In the genomic region with DNA sequence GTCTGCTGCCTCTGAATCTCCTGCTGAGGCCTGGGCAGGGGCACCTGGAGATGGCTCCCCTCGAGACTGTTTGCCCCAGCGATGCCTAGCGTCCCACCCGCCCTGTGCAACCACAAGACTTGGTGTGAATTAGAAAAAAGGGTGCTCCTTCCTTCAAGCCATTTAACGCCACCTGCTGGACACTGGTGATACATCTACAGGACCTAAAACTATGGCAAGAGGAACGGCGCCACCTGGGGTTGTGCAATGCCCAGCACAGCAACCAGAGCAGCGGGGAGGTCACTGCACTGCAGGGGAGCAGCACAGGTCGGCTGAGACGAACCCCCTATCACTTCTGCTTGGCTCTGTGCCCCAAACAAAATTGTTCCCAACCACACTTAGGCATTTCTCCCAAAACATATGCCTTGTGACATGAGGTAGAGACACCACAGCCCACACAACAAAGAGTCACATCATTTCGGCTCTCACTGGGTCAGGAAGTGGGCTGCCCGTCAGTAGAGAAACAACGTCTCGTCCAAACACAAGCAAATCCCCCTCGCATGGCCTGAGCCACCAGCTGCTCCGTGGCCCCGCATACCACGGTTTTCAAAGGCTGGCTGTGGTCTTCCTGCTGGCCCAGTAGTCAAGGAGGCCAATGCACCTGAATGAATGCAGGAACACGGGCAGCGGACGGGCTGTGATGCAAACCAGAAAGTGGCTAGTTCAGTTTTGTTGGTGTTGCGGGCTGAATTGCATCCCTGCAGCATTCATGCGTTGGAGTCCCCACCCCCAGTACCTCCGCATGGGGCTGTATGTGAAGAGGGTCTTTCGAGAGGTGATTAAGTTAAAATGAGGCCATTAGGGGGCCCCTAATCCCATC, we compare ENCODE assay signal across 8 cellular contexts.
A peak's percentile ranks its signal among the peaks of the same experiment; 100 is the strongest.
DNase-seq lines count a peak whose midpoint lies in the region; ATAC-seq and TF ChIP-seq lines count a peak whose summit lies in the region.

No MANE protein-coding gene starts in this region.

- H3K4me1 Mint-ChIP-seq in Calu3 (ENCODE audit: low read depth, unreplicated experiment): peaks cover 8% of the 10 kb centered on the region
- H3K4me1 Mint-ChIP-seq in CD8-positive, alpha-beta memory T cell: no peaks in the 10 kb centered on the region

- no peaks in the 10 kb centered on the region for H3K4me1 ChIP-seq in cardiac muscle cell (ENCODE audit: low read depth)
- H3K4me1 ChIP-seq in CD8-positive, alpha-beta memory T cell (ENCODE audit: insufficient read depth, low read length): no peaks in the 10 kb centered on the region

- no peak overlapping the region for H3K4me3 Mint-ChIP-seq in Calu3 (ENCODE audit: low read depth, unreplicated experiment)
- no peak overlapping the region for H3K4me3 Mint-ChIP-seq in CD8-positive, alpha-beta memory T cell

- TF ChIP-seq CTCF in Calu3 (IDR thresholded peaks at IDR 0.05; ENCODE audit: unreplicated experiment) (peak; percentile 63), cardiac muscle cell (IDR thresholded peaks at IDR 0.05; ENCODE audit: low read depth, low read length) (peak; percentile 66)

- peak; percentile 59 for DNase-seq in Calu3
- peak; percentile 64 for DNase-seq in HS-27A (ENCODE audit: low read depth)
- peak; percentile 93 to 97 for DNase-seq in NCI-H526 (lab: John Stamatoyannopoulos, UW)
- peak; percentile 69 to 71 for DNase-seq in activated T-cell treated with anti-CD3 and anti-CD28 coated beads, Interleukin-2, amount 50 U/mL, for 48 hours
- DNase-seq in cardiac muscle cell (ENCODE audit: low read depth in 1 of 2, low spot score in 1 of 2): peak; percentile 77 to 78
- DNase-seq in renal cortical epithelial cell (ENCODE audit: low read depth): peak; percentile 70
- DNase-seq in CD8-positive, alpha-beta memory T cell: no peak

- intact Hi-C loops in Calu3 (cut with micrococcal nuclease; ENCODE audit: unreplicated experiment): no loop called here

- POLR2A ChIA-PET in CD8-positive, alpha-beta memory T cell (lab: Charles Lee): no interaction called here

- H3K27ac ChIP-seq in cardiac muscle cell: no peak overlapping the region
- no peak overlapping the region for H3K27ac ChIP-seq in CD8-positive, alpha-beta memory T cell (ENCODE audit: low read depth, low read length)

- no TSS peak for BruUV-seq in Calu3 (replicated peaks; lab: Mats Ljungman, UMichigan)

- no peaks in the 10 kb centered on the region for H3K36me3 ChIP-seq in cardiac muscle cell
- H3K36me3 ChIP-seq in CD8-positive, alpha-beta memory T cell (ENCODE audit: insufficient read depth, low read length): no peaks in the 10 kb centered on the region

- CTCF ChIA-PET in Calu3 (lab: Charles Lee): no interaction called here
- CTCF ChIA-PET in CD8-positive, alpha-beta memory T cell (lab: Charles Lee): no interaction called here

- no peaks in the 10 kb centered on the region for H3K9me3 ChIP-seq in cardiac muscle cell (ENCODE audit: low read depth)
- no peaks in the 10 kb centered on the region for H3K9me3 ChIP-seq in CD8-positive, alpha-beta memory T cell (ENCODE audit: low read length)

- H3K27me3 ChIP-seq in cardiac muscle cell: no peaks in the 10 kb centered on the region
- H3K27me3 ChIP-seq in CD8-positive, alpha-beta memory T cell (ENCODE audit: insufficient read depth, low read length, poor library complexity, severe bottlenecking): peaks cover 3% of the 10 kb centered on the region

- no peak for ATAC-seq in HG02623 (IDR thresholded peaks at IDR 0.05; ENCODE audit: unreplicated experiment)

- peaks cover 10% of the 10 kb centered on the region for H3K36me3 Mint-ChIP-seq in Calu3 (ENCODE audit: insufficient read depth, unreplicated experiment)
- H3K36me3 Mint-ChIP-seq in CD8-positive, alpha-beta memory T cell: no peaks in the 10 kb centered on the region

- H3K27me3 Mint-ChIP-seq in Calu3 (ENCODE audit: unreplicated experiment): no peaks in the 10 kb centered on the region
- H3K27me3 Mint-ChIP-seq in CD8-positive, alpha-beta memory T cell: peaks cover 8 to 14% of the 10 kb centered on the region in 2 donors

- no peak overlapping the region for H3K4me3 ChIP-seq in cardiac muscle cell
- H3K4me3 ChIP-seq in CD8-positive, alpha-beta memory T cell (ENCODE audit: low read length): no peak overlapping the region

- H3K9me3 Mint-ChIP-seq in Calu3 (ENCODE audit: low read depth, unreplicated experiment): no peaks in the 10 kb centered on the region
- H3K9me3 Mint-ChIP-seq in CD8-positive, alpha-beta memory T cell: peaks cover 0 to 2% (median 0%) of the 10 kb centered on the region in 5 donors

- no peak overlapping the region for H3K27ac Mint-ChIP-seq in Calu3 (ENCODE audit: unreplicated experiment)
- no peak overlapping the region for H3K27ac Mint-ChIP-seq in CD8-positive, alpha-beta memory T cell

Comparison
In these comparisons a context has a peak if more than half of its experiments do, and no peak if none do; other contexts are left out.
1. DNase-seq: peak in Calu3 (single experiment), HS-27A (single experiment), NCI-H526 (2 of 2), activated T-cell treated with anti-CD3 and anti-CD28 coated beads, Interleukin-2, amount 50 U/mL, for 48 hours (2 of 2), cardiac muscle cell (2 of 2) and renal cortical epithelial cell (single experiment); none in CD8-positive, alpha-beta memory T cell (0 of 5).